1 cellular context compared by ENCODE assay signal in genomic region chr18:22933206-22933957, GRCh38.
A peak's percentile ranks its signal among the peaks of the same experiment; 100 is the strongest.
TF ChIP-seq lines count a peak whose summit lies in the region.

RBBP8 (plus strand) TSS chr18:22933328; CDS start chr18:22936852, 3,524 bp downstream.

TF ChIP-seq in HepG2, 621 proteins besides CTCF, POLR2A, EP300 and RAD21 (continued from another document and continues in another):
- TF ChIP-seq ATF5 (CRISPR knock-in tag; IDR thresholded peaks at IDR 0.05; ENCODE audit: low read depth) (no peak), IRX3 (CRISPR knock-in tag; IDR thresholded peaks at IDR 0.05; ENCODE audit: borderline replicate concordance, low read depth) (no peak; the same call in 1 of the 2 replicates), SMC3 (IDR thresholded peaks at IDR 0.05; ENCODE audit: low read length) (no peak), ELF3 (CRISPR knock-in tag; IDR thresholded peaks at IDR 0.05) (no peak), NCOR1 (IDR thresholded peaks at IDR 0.05; ENCODE audit: borderline replicate concordance, low read length) (no peak), FOXC1 (CRISPR knock-in tag; IDR thresholded peaks at IDR 0.05; ENCODE audit: borderline replicate concordance) (peak; percentile 18), ZNF503 (CRISPR knock-in tag; IDR thresholded peaks at IDR 0.05) (peak; percentile 24), ZNF431 (CRISPR knock-in tag; IDR thresholded peaks at IDR 0.05; ENCODE audit: borderline replicate concordance, low read depth) (peak; percentile 71; the same call in 1 of the 2 replicates), PHF5A (CRISPR knock-in tag; IDR thresholded peaks at IDR 0.05; ENCODE audit: low read depth, unreplicated experiment) (no peak), SMAD1 (CRISPR knock-in tag; IDR thresholded peaks at IDR 0.05; ENCODE audit: borderline replicate concordance, low read depth) (no peak; the same call in 1 of the 2 replicates), YY1 (IDR thresholded peaks at IDR 0.05; ENCODE audit: insufficient read depth, insufficient replicate concordance, low read depth, low read length) (peak; percentile 33), THAP9 (CRISPR knock-in tag; IDR thresholded peaks at IDR 0.05; ENCODE audit: borderline replicate concordance) (no peak; the same call in 1 of the 2 replicates), ZNF205 (CRISPR knock-in tag; IDR thresholded peaks at IDR 0.05) (0 out of 2 replicates have a peak, but pooled peaks have one; percentile 8), SIN3B (IDR thresholded peaks at IDR 0.05; ENCODE audit: low read length) (0 out of 2 replicates have a peak, but pooled peaks have one; percentile 31), SPEN (CRISPR knock-in tag; IDR thresholded peaks at IDR 0.05; ENCODE audit: low read depth) (peak; percentile 87), ZNF274 (CRISPR knock-in tag; IDR thresholded peaks at IDR 0.05) (peak; percentile 41; the same call in 1 of the 2 replicates), STAG1 (CRISPR knock-in tag; IDR thresholded peaks at IDR 0.05) (no peak), ZNF296 (CRISPR knock-in tag; conservative IDR thresholded peaks at IDR 0.05) (no peak), ZNF367 (CRISPR knock-in tag; IDR thresholded peaks at IDR 0.05; ENCODE audit: borderline replicate concordance) (no peak)
- TF ChIP-seq, protein P1, sequence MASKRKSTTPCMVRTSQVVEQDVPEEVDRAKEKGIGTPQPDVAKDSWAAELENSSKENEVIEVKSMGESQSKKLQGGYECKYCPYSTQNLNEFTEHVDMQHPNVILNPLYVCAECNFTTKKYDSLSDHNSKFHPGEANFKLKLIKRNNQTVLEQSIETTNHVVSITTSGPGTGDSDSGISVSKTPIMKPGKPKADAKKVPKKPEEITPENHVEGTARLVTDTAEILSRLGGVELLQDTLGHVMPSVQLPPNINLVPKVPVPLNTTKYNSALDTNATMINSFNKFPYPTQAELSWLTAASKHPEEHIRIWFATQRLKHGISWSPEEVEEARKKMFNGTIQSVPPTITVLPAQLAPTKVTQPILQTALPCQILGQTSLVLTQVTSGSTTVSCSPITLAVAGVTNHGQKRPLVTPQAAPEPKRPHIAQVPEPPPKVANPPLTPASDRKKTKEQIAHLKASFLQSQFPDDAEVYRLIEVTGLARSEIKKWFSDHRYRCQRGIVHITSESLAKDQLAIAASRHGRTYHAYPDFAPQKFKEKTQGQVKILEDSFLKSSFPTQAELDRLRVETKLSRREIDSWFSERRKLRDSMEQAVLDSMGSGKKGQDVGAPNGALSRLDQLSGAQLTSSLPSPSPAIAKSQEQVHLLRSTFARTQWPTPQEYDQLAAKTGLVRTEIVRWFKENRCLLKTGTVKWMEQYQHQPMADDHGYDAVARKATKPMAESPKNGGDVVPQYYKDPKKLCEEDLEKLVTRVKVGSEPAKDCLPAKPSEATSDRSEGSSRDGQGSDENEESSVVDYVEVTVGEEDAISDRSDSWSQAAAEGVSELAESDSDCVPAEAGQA (IDR thresholded peaks at IDR 0.05; ENCODE audit: low read depth), result peak; percentile 50; the same call in 1 of the 2 replicates
- TF ChIP-seq, protein P1 (CRISPR knock-in tag; IDR thresholded peaks at IDR 0.05; ENCODE audit: borderline replicate concordance), result no peak; the same call in 1 of the 2 replicates
- TF ChIP-seq, protein P2, sequence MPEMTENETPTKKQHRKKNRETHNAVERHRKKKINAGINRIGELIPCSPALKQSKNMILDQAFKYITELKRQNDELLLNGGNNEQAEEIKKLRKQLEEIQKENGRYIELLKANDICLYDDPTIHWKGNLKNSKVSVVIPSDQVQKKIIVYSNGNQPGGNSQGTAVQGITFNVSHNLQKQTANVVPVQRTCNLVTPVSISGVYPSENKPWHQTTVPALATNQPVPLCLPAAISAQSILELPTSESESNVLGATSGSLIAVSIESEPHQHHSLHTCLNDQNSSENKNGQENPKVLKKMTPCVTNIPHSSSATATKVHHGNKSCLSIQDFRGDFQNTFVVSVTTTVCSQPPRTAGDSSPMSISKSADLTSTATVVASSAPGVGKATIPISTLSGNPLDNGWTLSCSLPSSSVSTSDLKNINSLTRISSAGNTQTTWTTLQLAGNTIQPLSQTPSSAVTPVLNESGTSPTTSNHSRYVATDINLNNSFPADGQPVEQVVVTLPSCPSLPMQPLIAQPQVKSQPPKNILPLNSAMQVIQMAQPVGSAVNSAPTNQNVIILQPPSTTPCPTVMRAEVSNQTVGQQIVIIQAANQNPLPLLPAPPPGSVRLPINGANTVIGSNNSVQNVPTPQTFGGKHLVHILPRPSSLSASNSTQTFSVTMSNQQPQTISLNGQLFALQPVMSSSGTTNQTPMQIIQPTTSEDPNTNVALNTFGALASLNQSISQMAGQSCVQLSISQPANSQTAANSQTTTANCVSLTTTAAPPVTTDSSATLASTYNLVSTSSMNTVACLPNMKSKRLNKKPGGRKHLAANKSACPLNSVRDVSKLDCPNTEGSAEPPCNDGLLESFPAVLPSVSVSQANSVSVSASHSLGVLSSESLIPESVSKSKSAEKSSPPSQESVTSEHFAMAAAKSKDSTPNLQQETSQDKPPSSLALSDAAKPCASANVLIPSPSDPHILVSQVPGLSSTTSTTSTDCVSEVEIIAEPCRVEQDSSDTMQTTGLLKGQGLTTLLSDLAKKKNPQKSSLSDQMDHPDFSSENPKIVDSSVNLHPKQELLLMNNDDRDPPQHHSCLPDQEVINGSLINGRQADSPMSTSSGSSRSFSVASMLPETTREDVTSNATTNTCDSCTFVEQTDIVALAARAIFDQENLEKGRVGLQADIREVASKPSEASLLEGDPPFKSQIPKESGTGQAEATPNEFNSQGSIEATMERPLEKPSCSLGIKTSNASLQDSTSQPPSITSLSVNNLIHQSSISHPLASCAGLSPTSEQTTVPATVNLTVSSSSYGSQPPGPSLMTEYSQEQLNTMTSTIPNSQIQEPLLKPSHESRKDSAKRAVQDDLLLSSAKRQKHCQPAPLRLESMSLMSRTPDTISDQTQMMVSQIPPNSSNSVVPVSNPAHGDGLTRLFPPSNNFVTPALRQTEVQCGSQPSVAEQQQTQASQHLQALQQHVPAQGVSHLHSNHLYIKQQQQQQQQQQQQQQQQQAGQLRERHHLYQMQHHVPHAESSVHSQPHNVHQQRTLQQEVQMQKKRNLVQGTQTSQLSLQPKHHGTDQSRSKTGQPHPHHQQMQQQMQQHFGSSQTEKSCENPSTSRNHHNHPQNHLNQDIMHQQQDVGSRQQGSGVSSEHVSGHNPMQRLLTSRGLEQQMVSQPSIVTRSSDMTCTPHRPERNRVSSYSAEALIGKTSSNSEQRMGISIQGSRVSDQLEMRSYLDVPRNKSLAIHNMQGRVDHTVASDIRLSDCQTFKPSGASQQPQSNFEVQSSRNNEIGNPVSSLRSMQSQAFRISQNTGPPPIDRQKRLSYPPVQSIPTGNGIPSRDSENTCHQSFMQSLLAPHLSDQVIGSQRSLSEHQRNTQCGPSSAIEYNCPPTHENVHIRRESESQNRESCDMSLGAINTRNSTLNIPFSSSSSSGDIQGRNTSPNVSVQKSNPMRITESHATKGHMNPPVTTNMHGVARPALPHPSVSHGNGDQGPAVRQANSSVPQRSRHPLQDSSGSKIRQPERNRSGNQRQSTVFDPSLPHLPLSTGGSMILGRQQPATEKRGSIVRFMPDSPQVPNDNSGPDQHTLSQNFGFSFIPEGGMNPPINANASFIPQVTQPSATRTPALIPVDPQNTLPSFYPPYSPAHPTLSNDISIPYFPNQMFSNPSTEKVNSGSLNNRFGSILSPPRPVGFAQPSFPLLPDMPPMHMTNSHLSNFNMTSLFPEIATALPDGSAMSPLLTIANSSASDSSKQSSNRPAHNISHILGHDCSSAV (CRISPR knock-in tag; IDR thresholded peaks at IDR 0.05; ENCODE audit: borderline replicate concordance), result no peak
- TF ChIP-seq, protein P3, sequence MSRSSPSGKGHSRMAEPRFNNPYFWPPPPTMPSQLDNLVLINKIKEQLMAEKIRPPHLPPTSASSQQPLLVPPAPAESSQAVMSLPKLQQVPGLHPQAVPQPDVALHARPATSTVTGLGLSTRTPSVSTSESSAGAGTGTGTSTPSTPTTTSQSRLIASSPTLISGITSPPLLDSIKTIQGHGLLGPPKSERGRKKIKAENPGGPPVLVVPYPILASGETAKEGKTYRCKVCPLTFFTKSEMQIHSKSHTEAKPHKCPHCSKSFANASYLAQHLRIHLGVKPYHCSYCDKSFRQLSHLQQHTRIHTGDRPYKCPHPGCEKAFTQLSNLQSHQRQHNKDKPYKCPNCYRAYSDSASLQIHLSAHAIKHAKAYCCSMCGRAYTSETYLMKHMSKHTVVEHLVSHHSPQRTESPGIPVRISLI (CRISPR knock-in tag; IDR thresholded peaks at IDR 0.05; ENCODE audit: borderline replicate concordance), result no peak
- TF ChIP-seq, protein P4, sequence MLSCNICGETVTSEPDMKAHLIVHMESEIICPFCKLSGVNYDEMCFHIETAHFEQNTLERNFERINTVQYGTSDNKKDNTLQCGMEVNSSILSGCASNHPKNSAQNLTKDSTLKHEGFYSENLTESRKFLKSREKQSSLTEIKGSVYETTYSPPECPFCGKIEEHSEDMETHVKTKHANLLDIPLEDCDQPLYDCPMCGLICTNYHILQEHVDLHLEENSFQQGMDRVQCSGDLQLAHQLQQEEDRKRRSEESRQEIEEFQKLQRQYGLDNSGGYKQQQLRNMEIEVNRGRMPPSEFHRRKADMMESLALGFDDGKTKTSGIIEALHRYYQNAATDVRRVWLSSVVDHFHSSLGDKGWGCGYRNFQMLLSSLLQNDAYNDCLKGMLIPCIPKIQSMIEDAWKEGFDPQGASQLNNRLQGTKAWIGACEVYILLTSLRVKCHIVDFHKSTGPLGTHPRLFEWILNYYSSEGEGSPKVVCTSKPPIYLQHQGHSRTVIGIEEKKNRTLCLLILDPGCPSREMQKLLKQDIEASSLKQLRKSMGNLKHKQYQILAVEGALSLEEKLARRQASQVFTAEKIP (CRISPR knock-in tag; IDR thresholded peaks at IDR 0.05; ENCODE audit: borderline replicate concordance), result no peak
